15 cellular contexts compared by ENCODE assay signal in genomic region chr12:19154696-19155095, GRCh38.
"Had no signal": no experiment of that assay in that cellular context is flagged by ENCODE, and none has a peak within 500 bp of the region (broad histone marks: within the 10 kb centered on the region; RNA-seq: fewer than 3 reads in every experiment).

No MANE protein-coding gene starts in this region.

- H3K4me3 ChIP-seq: esophagus muscularis mucosa, gastrocnemius medialis, mucosa of descending colon, stomach had no signal

- H3K4me1 Mint-ChIP-seq: activated B cell treated with CpG ODN at 0.5 μM for 24 hours; activated CD4-positive, alpha-beta T cell treated with anti-CD3 and anti-CD28 coated beads, Interleukin-2, amount 10 ng/mL, durations not matched to agents 7 days and 5 days; activated T-helper 17 cell treated with anti-CD3 and anti-CD28 coated beads, Interleukin-2, amount 50 U/mL, for 72 hours; naive thymus-derived CD8-positive, alpha-beta T cell had no signal

- H3K9me3 ChIP-seq: esophagus muscularis mucosa, gastrocnemius medialis, mucosa of descending colon, stomach had no signal

- H3K9me3 Mint-ChIP-seq: activated B cell treated with CpG ODN at 0.5 μM for 24 hours; activated CD4-positive, alpha-beta T cell treated with anti-CD3 and anti-CD28 coated beads, Interleukin-2, amount 10 ng/mL, durations not matched to agents 7 days and 5 days; activated naive CD4-positive, alpha-beta T cell treated with anti-CD3 and anti-CD28 coated beads for 36 hours; activated T-helper 17 cell treated with anti-CD3 and anti-CD28 coated beads, Interleukin-2, amount 50 U/mL, for 72 hours; naive thymus-derived CD8-positive, alpha-beta T cell; T-helper 1 cell treated with Interleukin-12 subunit alpha and Interleukin-12 subunit beta and Interleukin-4 antibody, amounts not matched to agents 30 μg/mL and 1 μg/mL, for 36 hours had no signal

- ATAC-seq: activated T-helper 17 cell treated with anti-CD3 and anti-CD28 coated beads, Interleukin-2, amount 50 U/mL, for 72 hours; gastrocnemius medialis; left colon; mucosa of descending colon; naive thymus-derived CD8-positive, alpha-beta T cell had no signal

- H3K36me3 ChIP-seq: gastrocnemius medialis had no signal

- DNase-seq: activated B cell treated with CpG ODN at 0.5 μM for 24 hours; activated CD4-positive, alpha-beta T cell treated with anti-CD3 and anti-CD28 coated beads, Interleukin-2, amount 10 ng/mL, durations not matched to agents 7 days and 5 days; activated naive CD4-positive, alpha-beta T cell treated with anti-CD3 and anti-CD28 coated beads for 36 hours; activated T-cell treated with anti-CD3 and anti-CD28 coated beads for 4 hours; cerebellar nuclear complex; gastrocnemius medialis; hypothalamus; left colon; mammary epithelial cell; mucosa of descending colon; naive thymus-derived CD8-positive, alpha-beta T cell; stomach had no signal

- H3K27ac Mint-ChIP-seq: activated B cell treated with CpG ODN at 0.5 μM for 24 hours; activated CD4-positive, alpha-beta T cell treated with anti-CD3 and anti-CD28 coated beads, Interleukin-2, amount 10 ng/mL, durations not matched to agents 7 days and 5 days; activated naive CD4-positive, alpha-beta T cell treated with anti-CD3 and anti-CD28 coated beads for 36 hours; activated T-helper 17 cell treated with anti-CD3 and anti-CD28 coated beads, Interleukin-2, amount 50 U/mL, for 72 hours; naive thymus-derived CD8-positive, alpha-beta T cell; T-helper 1 cell treated with Interleukin-12 subunit alpha and Interleukin-12 subunit beta and Interleukin-4 antibody, amounts not matched to agents 30 μg/mL and 1 μg/mL, for 36 hours had no signal

- H3K4me3 Mint-ChIP-seq: activated B cell treated with CpG ODN at 0.5 μM for 24 hours; activated CD4-positive, alpha-beta T cell treated with anti-CD3 and anti-CD28 coated beads, Interleukin-2, amount 10 ng/mL, durations not matched to agents 7 days and 5 days; activated naive CD4-positive, alpha-beta T cell treated with anti-CD3 and anti-CD28 coated beads for 36 hours; activated T-helper 17 cell treated with anti-CD3 and anti-CD28 coated beads, Interleukin-2, amount 50 U/mL, for 72 hours; naive thymus-derived CD8-positive, alpha-beta T cell; T-helper 1 cell treated with Interleukin-12 subunit alpha and Interleukin-12 subunit beta and Interleukin-4 antibody, amounts not matched to agents 30 μg/mL and 1 μg/mL, for 36 hours had no signal

- H3K27me3 Mint-ChIP-seq: activated B cell treated with CpG ODN at 0.5 μM for 24 hours; activated CD4-positive, alpha-beta T cell treated with anti-CD3 and anti-CD28 coated beads, Interleukin-2, amount 10 ng/mL, durations not matched to agents 7 days and 5 days; activated T-helper 17 cell treated with anti-CD3 and anti-CD28 coated beads, Interleukin-2, amount 50 U/mL, for 72 hours had no signal
